ENCODE assay signal across 8 cellular contexts in the genomic region with DNA sequence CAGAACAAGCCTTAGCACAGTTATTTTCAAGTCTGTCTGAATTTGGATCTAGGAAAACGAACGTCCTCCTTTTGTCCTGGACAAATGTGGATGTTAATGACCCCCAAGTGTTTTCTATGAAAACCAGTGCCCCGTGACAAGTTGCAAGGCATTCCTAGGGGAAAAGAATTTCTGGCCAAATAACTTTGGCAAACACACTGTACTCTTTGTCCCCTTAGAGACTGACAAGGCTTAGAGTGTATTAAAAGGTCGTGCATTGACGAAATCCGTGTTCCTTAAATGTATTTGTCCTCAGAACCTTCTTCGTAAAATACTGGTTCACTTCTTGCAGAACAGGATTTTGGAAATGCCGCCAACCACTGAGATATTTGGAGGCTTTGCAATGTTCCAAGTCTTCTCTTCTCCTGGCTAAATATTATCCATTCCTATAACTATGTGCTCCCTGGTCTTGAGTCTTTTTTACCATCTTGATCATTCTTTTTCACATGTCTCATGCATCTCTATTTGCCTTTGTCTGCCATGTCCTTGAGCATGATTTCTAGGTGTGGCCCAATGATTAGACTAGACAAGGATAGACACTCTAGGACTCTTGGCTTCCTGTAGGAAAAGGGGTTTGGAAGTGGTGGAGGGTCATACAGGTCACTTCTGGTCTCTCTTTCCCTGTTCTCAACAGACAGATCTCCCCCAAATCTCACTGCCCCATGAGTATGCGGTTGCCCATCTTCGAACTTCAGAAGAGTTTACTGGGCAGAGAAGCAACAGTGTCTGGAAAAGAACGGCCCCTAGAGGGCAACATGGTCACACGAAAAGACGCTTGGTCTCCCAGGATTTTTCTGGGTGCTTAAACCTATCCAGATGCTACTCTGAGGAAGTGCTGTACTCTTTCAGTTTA.
A peak's percentile ranks its signal among the peaks of the same experiment; 100 is the strongest.
DNase-seq lines count a peak whose midpoint lies in the region; ATAC-seq, FAIRE-seq and TF ChIP-seq lines count a peak whose summit lies in the region.

No MANE protein-coding gene starts in this region.

- H3K4me1 Mint-ChIP-seq in MCF 10A (ENCODE audit: insufficient read depth, unreplicated experiment) = no peaks in the 10 kb centered on the region
- H3K4me1 Mint-ChIP-seq in stimulated activated naive B cell treated with anti-CD40 and anti-IgM and Interleukin-4, amounts not matched to agents 10 μg/mL and 1 μg/mL and 100 μg/mL, for 72 hours = peaks cover 4 to 6% of the 10 kb centered on the region in 2 donors

- intact Hi-C loops in MCF 10A (cut with micrococcal nuclease) = loop anchor here (1.0 to 5.0 kb wide), 2 partner anchors 482 to 1494 kb away; no protein-coding TSS in a partner anchor

- H3K9me3 ChIP-seq in effector memory CD4-positive, alpha-beta T cell (ENCODE audit: control insufficient read depth, low read length) = no peaks in the 10 kb centered on the region

- H3K27me3 Mint-ChIP-seq in MCF 10A (ENCODE audit: insufficient read depth, unreplicated experiment) = no peaks in the 10 kb centered on the region
- peaks cover 0 to 2% of the 10 kb centered on the region in 2 donors for H3K27me3 Mint-ChIP-seq in stimulated activated naive B cell treated with anti-CD40 and anti-IgM and Interleukin-4, amounts not matched to agents 10 μg/mL and 1 μg/mL and 100 μg/mL, for 72 hours

- no peak overlapping the region for H3K27ac Mint-ChIP-seq in MCF 10A (ENCODE audit: low read depth, unreplicated experiment)
- no peak overlapping the region for H3K27ac Mint-ChIP-seq in stimulated activated naive B cell treated with anti-CD40 and anti-IgM and Interleukin-4, amounts not matched to agents 10 μg/mL and 1 μg/mL and 100 μg/mL, for 72 hours

- no peaks in the 10 kb centered on the region for H3K36me3 ChIP-seq in effector memory CD4-positive, alpha-beta T cell (ENCODE audit: control insufficient read depth, insufficient read depth, low read length)

- no peak overlapping the region for H3K4me3 ChIP-seq in effector memory CD4-positive, alpha-beta T cell (ENCODE audit: insufficient read depth, low read depth, low read length, poor library complexity, severe bottlenecking)

- no peaks in the 10 kb centered on the region for H3K9me3 Mint-ChIP-seq in MCF 10A (ENCODE audit: unreplicated experiment)
- H3K9me3 Mint-ChIP-seq in stimulated activated naive B cell treated with anti-CD40 and anti-IgM and Interleukin-4, amounts not matched to agents 10 μg/mL and 1 μg/mL and 100 μg/mL, for 72 hours = no peaks in the 10 kb centered on the region

- TF ChIP-seq CTCF in GM10248 (IDR thresholded peaks at IDR 0.05; ENCODE audit: control extremely low read depth, extremely low read depth, low read depth, missing control alignments) = peak; percentile 63
- peak; percentile 53 for TF ChIP-seq CTCF in MCF 10A (IDR thresholded peaks at IDR 0.05; ENCODE audit: unreplicated experiment)

- ATAC-seq in GM21526 (IDR thresholded peaks at IDR 0.05; ENCODE audit: low FRiP score, unreplicated experiment) = peak; percentile 95
- peak; percentile 82 to 85 for ATAC-seq in stimulated activated naive B cell treated with anti-CD40 and anti-IgM and Interleukin-4, amounts not matched to agents 10 μg/mL and 1 μg/mL and 100 μg/mL, for 72 hours (replicated peaks)

- no peak for FAIRE-seq in HTR-8/SVneo (lab: Jason Lieb, UNC)

- no peak overlapping the region for H3K27ac ChIP-seq in effector memory CD4-positive, alpha-beta T cell (ENCODE audit: insufficient read depth, low read length, poor library complexity, severe bottlenecking)

- BruUV-seq in MCF 10A (replicated peaks; lab: Mats Ljungman, UMichigan) = no TSS peak

- CTCF ChIA-PET in GM10248 (lab: Yijun Ruan, JAX) = no interaction called here
- CTCF ChIA-PET in MCF 10A (lab: Yijun Ruan, JAX) = interaction anchor here (1.0 to 1.2 kb wide), 4 partner anchors 8 to 119 kb away, joined by 3 to 6 read pairs (median 6); no protein-coding TSS in a partner anchor

- DNase-seq in GM10248 (ENCODE audit: extremely low spot score) (peak; percentile 33), HTR-8/SVneo (ENCODE audit: insufficient read length, low spot score) (peak; percentile 21), RKO (ENCODE audit: low spot score) (peak; percentile 64), MCF 10A (ENCODE audit: unreplicated experiment) (peak; percentile 63), kidney glomerular epithelial cell (lab: John Stamatoyannopoulos, UW) (peak; percentile 58)
- DNase-seq in stimulated activated naive B cell treated with anti-CD40 and anti-IgM and Interleukin-4, amounts not matched to agents 10 μg/mL and 1 μg/mL and 100 μg/mL, for 72 hours = peak; percentile 26
- no peak for DNase-seq in effector memory CD4-positive, alpha-beta T cell

- no peaks in the 10 kb centered on the region for H3K27me3 ChIP-seq in effector memory CD4-positive, alpha-beta T cell (replicated peaks; ENCODE audit: control insufficient read depth, insufficient read depth, low read length, poor library complexity, severe bottlenecking)

- POLR2A ChIA-PET in GM10248 (lab: Yijun Ruan, JAX) = no interaction called here
- POLR2A ChIA-PET in MCF 10A (lab: Yijun Ruan, JAX) = no interaction called here

- no peaks in the 10 kb centered on the region for H3K4me1 ChIP-seq in effector memory CD4-positive, alpha-beta T cell (ENCODE audit: control insufficient read depth, insufficient read depth, low read length, poor library complexity, severe bottlenecking)

- no peak overlapping the region for H3K4me3 Mint-ChIP-seq in MCF 10A (ENCODE audit: unreplicated experiment)
- H3K4me3 Mint-ChIP-seq in stimulated activated naive B cell treated with anti-CD40 and anti-IgM and Interleukin-4, amounts not matched to agents 10 μg/mL and 1 μg/mL and 100 μg/mL, for 72 hours = no peak overlapping the region

- no peaks in the 10 kb centered on the region for H3K36me3 Mint-ChIP-seq in MCF 10A (ENCODE audit: insufficient read depth, unreplicated experiment)
- no peaks in the 10 kb centered on the region for H3K36me3 Mint-ChIP-seq in stimulated activated naive B cell treated with anti-CD40 and anti-IgM and Interleukin-4, amounts not matched to agents 10 μg/mL and 1 μg/mL and 100 μg/mL, for 72 hours

Comparison
In these comparisons a context has a peak if more than half of its experiments do, and no peak if none do; other contexts are left out.
1. DNase-seq: peak in GM10248 (single experiment), HTR-8/SVneo (single experiment), RKO (single experiment), MCF 10A (single experiment), kidney glomerular epithelial cell (single experiment) and stimulated activated naive B cell treated with anti-CD40 and anti-IgM and Interleukin-4, amounts not matched to agents 10 μg/mL and 1 μg/mL and 100 μg/mL, for 72 hours (single experiment); none in effector memory CD4-positive, alpha-beta T cell (0 of 3).